ENCODE assay signal across 21 cellular contexts in genomic region chr1:234294109-234294845, GRCh38.
DNase-seq lines count a peak whose midpoint lies in the region; ATAC-seq, FAIRE-seq and TF ChIP-seq lines count a peak whose summit lies in the region.
"Had no signal": no experiment of that assay in that cellular context is flagged by ENCODE, and none has a peak within 500 bp of the region (broad histone marks: within the 10 kb centered on the region; RNA-seq: fewer than 3 reads in every experiment).

No MANE protein-coding gene starts in this region.

- no peaks in the 10 kb centered on the region for H3K36me3 Mint-ChIP-seq in CD4-positive, alpha-beta T cell (ENCODE audit: low read depth)
- H3K36me3 Mint-ChIP-seq: CD8-positive, alpha-beta T cell had no signal

- DNase-seq in HepG2 (ENCODE audit: low spot score) (no peak), right lobe of liver (no peak), SK-N-MC (ENCODE audit: low read depth, low spot score) (peak; percentile 42), dorsolateral prefrontal cortex (peak in 1 of 10 donors; percentile 43), NCI-H526 treated with DMSO at 0.1 percent for 48 hours (lab: John Stamatoyannopoulos, UW) (no peak), sciatic nerve (ENCODE audit: low spot score) (no peak)
- no peak for DNase-seq in CD4-positive, alpha-beta T cell
- DNase-seq: Caco-2; CD8-positive, alpha-beta T cell; DMS153; DND-41; GDM1; GM23248; HFFc6 had no signal

- no peaks in the 10 kb centered on the region for H3K4me1 ChIP-seq in HepG2 (ENCODE audit: insufficient read depth, low read length)
- H3K4me1 ChIP-seq in right lobe of liver = no peaks in the 10 kb centered on the region
- H3K4me1 ChIP-seq: Caco-2, HAP-1 had no signal

- no peak for TF ChIP-seq RAD21 in HepG2 (CRISPR knock-in tag; IDR thresholded peaks at IDR 0.05)

- BruUV-seq in HepG2 (replicated peaks; lab: Mats Ljungman, UMichigan) = no TSS peak

- peaks cover 2% of the 10 kb centered on the region for H3K9me3 Mint-ChIP-seq in CD4-positive, alpha-beta T cell

- H3K27ac Mint-ChIP-seq in CD4-positive, alpha-beta T cell = no peak overlapping the region
- H3K27ac Mint-ChIP-seq: CD8-positive, alpha-beta T cell; HFFc6 had no signal

- POLR2A ChIA-PET in HepG2 (lab: Yijun Ruan, JAX) = no interaction called here
- POLR2A ChIA-PET in CD4-positive, alpha-beta T cell (lab: Charles Lee) = no interaction called here

- H3K79me2 ChIP-seq in HepG2 (ENCODE audit: insufficient read depth, low read length) = no peaks in the 10 kb centered on the region

- H3K4me2 ChIP-seq in HepG2 (ENCODE audit: low read depth, low read length) = no peak overlapping the region

- TF ChIP-seq POLR2A in HepG2 (IDR thresholded peaks at IDR 0.05; ENCODE audit: insufficient read depth in 1 of 2, low read depth in 2 of 2, low read length in 2 of 2) (no peak), right lobe of liver (IDR thresholded peaks at IDR 0.05) (no peak)

- no peak for ATAC-seq in HepG2
- ATAC-seq in right lobe of liver = no peak
- no peak for ATAC-seq in CD4-positive, alpha-beta T cell (ENCODE audit: poor library complexity)
- no peak for ATAC-seq in sciatic nerve
- ATAC-seq: CD8-positive, alpha-beta T cell; GM12878 had no signal

- no peak overlapping the region for H3K4me3 Mint-ChIP-seq in CD4-positive, alpha-beta T cell
- H3K4me3 Mint-ChIP-seq: CD8-positive, alpha-beta T cell; HFFc6 had no signal

- no peak overlapping the region for H3K27ac ChIP-seq in HepG2 (ENCODE audit: extremely low read length, insufficient read depth, low read length)
- no peak overlapping the region for H3K27ac ChIP-seq in right lobe of liver
- H3K27ac ChIP-seq in SK-N-MC = peak overlapping the region; percentile 39
- peak overlapping the region in 48 of 59 donors; percentile 2 to 80 (median 56) for H3K27ac ChIP-seq in dorsolateral prefrontal cortex
- peak overlapping the region; percentile 30 for H3K27ac ChIP-seq in temporal lobe (ENCODE audit: low read depth, low read length)
- H3K27ac ChIP-seq in CD4-positive, alpha-beta T cell (ENCODE audit: low read depth, low read length) = no peak overlapping the region
- H3K27ac ChIP-seq: 22Rv1, GM23248 had no signal

- H3K9me3 ChIP-seq in HepG2 (ENCODE audit: low read length) = no peaks in the 10 kb centered on the region
- no peaks in the 10 kb centered on the region for H3K9me3 ChIP-seq in right lobe of liver
- H3K9me3 ChIP-seq in SK-N-MC (ENCODE audit: low read depth, low read length) = peaks cover 3% of the 10 kb centered on the region; the same call in 1 of the 2 replicates
- H3K9me3 ChIP-seq in CD4-positive, alpha-beta T cell (ENCODE audit: control insufficient read depth, low read length) = peaks cover 10% of the 10 kb centered on the region
- H3K9me3 ChIP-seq: HAP-1 had no signal

- H3K4me1 Mint-ChIP-seq in CD4-positive, alpha-beta T cell (ENCODE audit: low read depth) = no peaks in the 10 kb centered on the region

- no peaks in the 10 kb centered on the region for H3K27me3 Mint-ChIP-seq in CD4-positive, alpha-beta T cell

- intact Hi-C loops in HepG2 (cut with micrococcal nuclease; ENCODE audit: unreplicated experiment) (no loop called here), right lobe of liver (cut with DNase I) (loop anchor here in 1 of 2 donors (10.0 kb wide), 1 partner anchor 129 kb away; no protein-coding TSS in a partner anchor), dorsolateral prefrontal cortex (cut with DNase I) (loop anchor here in 1 of 2 donors (10.0 kb wide), 1 partner anchor 149 kb away; no protein-coding TSS in a partner anchor), sciatic nerve (cut with DNase I) (no loop called here)
- intact Hi-C loops in CD4-positive, alpha-beta T cell (cut with DNase I, micrococcal nuclease) = no loop called here

- H3K36me3 ChIP-seq in HepG2 (replicated peaks in 1 of 2; ENCODE audit: control insufficient read depth in 1 of 2, insufficient read depth in 2 of 2, low read length in 2 of 2) (no peaks in the 10 kb centered on the region), right lobe of liver (no peaks in the 10 kb centered on the region), SK-N-MC (ENCODE audit: insufficient read depth, low read length) (no peaks in the 10 kb centered on the region)
- H3K36me3 ChIP-seq: HAP-1 had no signal

- H3K27me3 ChIP-seq in HepG2 (ENCODE audit: control insufficient read depth in 1 of 2, insufficient read depth in 2 of 2, low read length in 2 of 2) (peaks cover 2 to 33% of the 10 kb centered on the region in 2 experiments; a peak in 3 of 5 replicates), right lobe of liver (no peaks in the 10 kb centered on the region), dorsolateral prefrontal cortex (peaks cover 0 to 5% (median 0%) of the 10 kb centered on the region in 45 donors)
- H3K27me3 ChIP-seq in CD4-positive, alpha-beta T cell (ENCODE audit: control insufficient read depth, insufficient read depth, low read length) = no peaks in the 10 kb centered on the region

- H2AFZ ChIP-seq in HepG2 (ENCODE audit: low read length) = no peak overlapping the region
- H2AFZ ChIP-seq: GM23248 had no signal

- TF ChIP-seq EP300 in HepG2 (IDR thresholded peaks at IDR 0.05; ENCODE audit: low read depth in 2 of 2, low read length in 2 of 2) (no peak), HepG2 (CRISPR knock-in tag; IDR thresholded peaks at IDR 0.05; ENCODE audit: borderline replicate concordance) (no peak)

- 20% methylated on average over 13 of the region's 14 CpGs for WGBS in HepG2 (ENCODE audit: low lambda C conversion rate)
- WGBS in right lobe of liver (ENCODE audit: insufficient coverage, low coverage, low lambda C conversion rate, missing lambda C conversion rate) = 53% methylated on average over 11 of the region's 14 CpGs

- no peak overlapping the region for H3K4me3 ChIP-seq in HepG2 (replicated peaks in 1 of 3; ENCODE audit: insufficient read depth in 1 of 3, low read depth in 2 of 3, low read length in 3 of 3)
- no peak overlapping the region for H3K4me3 ChIP-seq in right lobe of liver
- H3K4me3 ChIP-seq in SK-N-MC = peak overlapping the region; percentile 62
- H3K4me3 ChIP-seq in dorsolateral prefrontal cortex = no peak overlapping the region
- H3K4me3 ChIP-seq: GM12878, GM23248, HAP-1 had no signal

- no peak for FAIRE-seq in HepG2 (lab: Jason Lieb, UNC)
- FAIRE-seq: A204.1, GM12878, GM19239, H54 had no signal

- H3K9ac ChIP-seq in HepG2 (ENCODE audit: insufficient read depth, low read depth, low read length) = no peak overlapping the region
- peak overlapping the region; percentile 28 for H3K9ac ChIP-seq in SK-N-MC (ENCODE audit: insufficient read length)
- H3K9ac ChIP-seq: GM23248 had no signal

- no peak for TF ChIP-seq CTCF in HepG2 (CRISPR knock-in tag; IDR thresholded peaks at IDR 0.05)
- no peak for TF ChIP-seq CTCF in right lobe of liver (IDR thresholded peaks at IDR 0.05)
- no peak for TF ChIP-seq CTCF in dorsolateral prefrontal cortex (IDR thresholded peaks at IDR 0.05 in 54 of 56, conservative IDR thresholded peaks at IDR 0.05 in 2 of 56; ENCODE audit: low read depth in 1 of 56, partially characterized antibody in 56 of 56)
- no peak for TF ChIP-seq CTCF in CD4-positive, alpha-beta T cell (IDR thresholded peaks at IDR 0.05)

- no peaks in the 10 kb centered on the region for H4K20me1 ChIP-seq in HepG2 (ENCODE audit: insufficient read depth, low read length)

- CTCF ChIA-PET in HepG2 (lab: Yijun Ruan, JAX; ENCODE audit: low intra/inter-chr PET ratio, low total read pairs) = no interaction called here
- CTCF ChIA-PET in CD4-positive, alpha-beta T cell (lab: Charles Lee) = interaction anchor here (3.4 kb wide), 1 partner anchor 15 kb away, joined by 12 read pairs; no protein-coding TSS in a partner anchor

- in situ Hi-C loops in HepG2 (cut with HindIII; ENCODE audit: extremely low pct_ligation_motif_present, low pct_unique_long_range_greater_than_20kb) = no loop called here

TF ChIP-seq in HepG2, 621 proteins besides CTCF, POLR2A, EP300 and RAD21:
- peak; percentile 98 to 99 for TF ChIP-seq MAFK (conservative IDR thresholded peaks at IDR 0.05 in 1 of 2, IDR thresholded peaks at IDR 0.05 in 1 of 2; ENCODE audit: low read length in 2 of 2)
- peak; percentile 16; the same call in 1 of the 2 replicates for TF ChIP-seq RFX5 (IDR thresholded peaks at IDR 0.05; ENCODE audit: low read depth, low read length)
- TF ChIP-seq ZNF784 (CRISPR knock-in tag; IDR thresholded peaks at IDR 0.05; ENCODE audit: borderline replicate concordance) = no peak
- peak; percentile 99 for TF ChIP-seq MAFF (IDR thresholded peaks at IDR 0.05; ENCODE audit: low read depth, low read length)
- no peak for TF ChIP-seq PITX1 (CRISPR knock-in tag; IDR thresholded peaks at IDR 0.05)
- no peak for TF ChIP-seq PRMT3 (CRISPR knock-in tag; IDR thresholded peaks at IDR 0.05; ENCODE audit: borderline replicate concordance, low read depth)

Comparison
In these comparisons a context has a peak if more than half of its experiments do, and no peak if none do; other contexts are left out.
1. H3K27ac ChIP-seq: peak in SK-N-MC (single experiment), dorsolateral prefrontal cortex (48 of 59) and temporal lobe (single experiment); none in HepG2 (single experiment), right lobe of liver (0 of 3) and CD4-positive, alpha-beta T cell (single experiment).